Comparison of ENCODE assay signal across 13 cellular contexts in genomic region chr1:42960693-42961559, GRCh38. TPM values are rescaled to one million over a fixed set of nuclear protein-coding genes. Genes with fewer than 3 reads are reported as not detected.
DNase-seq lines count a peak whose midpoint lies in the region; ATAC-seq and TF ChIP-seq lines count a peak whose summit lies in the region.
"Had no signal": no experiment of that assay in that cellular context is flagged by ENCODE, and none has a peak within 500 bp of the region (broad histone marks: within the 10 kb centered on the region; RNA-seq: fewer than 3 reads in every experiment).

No MANE protein-coding gene starts in this region.

- no peaks in the 10 kb centered on the region for H3K9me3 ChIP-seq in PC-3 (ENCODE audit: low read length)
- H3K9me3 ChIP-seq: gastrocnemius medialis, prostate gland had no signal

- no peak overlapping the region for H3K4me3 ChIP-seq in PC-3 (ENCODE audit: low read length)
- H3K4me3 ChIP-seq: gastrocnemius medialis, prostate gland had no signal

- H3K79me2 ChIP-seq in PC-3 (ENCODE audit: low read length) = peaks cover 63% of the 10 kb centered on the region

- no peaks in the 10 kb centered on the region for H3K9me2 ChIP-seq in PC-3 (replicated peaks; ENCODE audit: low read length)

- no peaks in the 10 kb centered on the region for H3F3A ChIP-seq in PC-3 (ENCODE audit: low read length, unreplicated experiment)

- peaks cover 64% of the 10 kb centered on the region for H3K4me1 ChIP-seq in PC-3 (ENCODE audit: insufficient read depth, low read length)

- peaks cover 17% of the 10 kb centered on the region for H4K20me1 ChIP-seq in PC-3 (ENCODE audit: low read length)

- H3K36me3 ChIP-seq in PC-3 (ENCODE audit: low read depth, low read length) = peaks cover 11% of the 10 kb centered on the region
- H3K36me3 ChIP-seq: gastrocnemius medialis, prostate gland had no signal

- H3K4me2 ChIP-seq in PC-3 (ENCODE audit: low read length) = peak overlapping the region; percentile 45

- no peaks in the 10 kb centered on the region for H3K9me3 Mint-ChIP-seq in osteocyte (ENCODE audit: unreplicated experiment)

- no peaks in the 10 kb centered on the region for H3K27me3 ChIP-seq in PC-3 (ENCODE audit: low read length)

- peak overlapping the region; percentile 91 for H3K27ac Mint-ChIP-seq in osteocyte (ENCODE audit: unreplicated experiment)

- peaks cover 60% of the 10 kb centered on the region for H3K4me1 Mint-ChIP-seq in osteocyte (ENCODE audit: unreplicated experiment)

- no peaks in the 10 kb centered on the region for H3K27me3 Mint-ChIP-seq in osteocyte (ENCODE audit: unreplicated experiment)

- CTCF ChIA-PET in PC-3 (lab: Charles Lee) = no interaction called here

- DNase-seq in DMS53 treated with DMSO at 0.1 percent for 48 hours (lab: John Stamatoyannopoulos, UW; ENCODE audit: unreplicated experiment) (peak; percentile 59), PC-3 (no peak), epithelial cell of prostate (ENCODE audit: low read depth, low spot score) (no peak), osteocyte (ENCODE audit: extremely low spot score, unreplicated experiment) (no peak), epidermal melanocyte (ENCODE audit: insufficient read length, low spot score) (no peak), NCI-H774 (lab: John Stamatoyannopoulos, UW) (no peak)
- no peak for DNase-seq in activated CD4-positive, alpha-beta T cell treated with anti-CD3 and anti-CD28 coated beads for 4 hours
- DNase-seq: activated naive CD4-positive, alpha-beta T cell treated with anti-CD3 and anti-CD28 coated beads, Interleukin-2, amount 50 U/mL, for 16 hours; gastrocnemius medialis; GF-D8; NCI-H1930 had no signal

- POLR2A ChIA-PET in PC-3 (lab: Charles Lee; ENCODE audit: unreplicated experiment) = interaction anchor here (0.6 kb wide), 2 partner anchors 89 to 448 kb away, joined by 4 read pairs; no protein-coding TSS in a partner anchor

- H3K27ac ChIP-seq in PC-3 (ENCODE audit: low read length) (peak overlapping the region; percentile 94), epithelial cell of prostate (peak overlapping the region; percentile 65)
- H3K27ac ChIP-seq: gastrocnemius medialis, prostate gland had no signal

- ATAC-seq in PC-3 (no peak), GM18870 (IDR thresholded peaks at IDR 0.05; ENCODE audit: unreplicated experiment) (no peak)
- ATAC-seq: gastrocnemius medialis had no signal

- H3K4me3 Mint-ChIP-seq in osteocyte (ENCODE audit: unreplicated experiment) = peak overlapping the region; percentile 20

- intact Hi-C loops in PC-3 (cut with micrococcal nuclease) = no loop called here

- H2AFZ ChIP-seq in PC-3 (ENCODE audit: low read length) = no peak overlapping the region

- no TSS peak for BruUV-seq in PC-3 (replicated peaks; lab: Mats Ljungman, UMichigan)

- peak overlapping the region; percentile 50 for H3K9ac ChIP-seq in PC-3 (ENCODE audit: low read length)

- no peak for TF ChIP-seq CTCF in PC-3 (conservative IDR thresholded peaks at IDR 0.05; ENCODE audit: low read depth, low read length)
- TF ChIP-seq CTCF in osteocyte (IDR thresholded peaks at IDR 0.05) = no peak

- peaks cover 7% of the 10 kb centered on the region for H3K36me3 Mint-ChIP-seq in osteocyte (ENCODE audit: unreplicated experiment)

RNA-seq across cellular contexts. Expression of gene SLC2A1, which starts 2.3 kb away (rescaled TPM):
- total RNA-seq in PC-3 (2014; rRNA removed) (245 and 264 TPM in 2 replicates), osteocyte (200 and 236 TPM in 2 replicates)
